ENCODE assay signal across 18 cellular contexts in the genomic region with DNA sequence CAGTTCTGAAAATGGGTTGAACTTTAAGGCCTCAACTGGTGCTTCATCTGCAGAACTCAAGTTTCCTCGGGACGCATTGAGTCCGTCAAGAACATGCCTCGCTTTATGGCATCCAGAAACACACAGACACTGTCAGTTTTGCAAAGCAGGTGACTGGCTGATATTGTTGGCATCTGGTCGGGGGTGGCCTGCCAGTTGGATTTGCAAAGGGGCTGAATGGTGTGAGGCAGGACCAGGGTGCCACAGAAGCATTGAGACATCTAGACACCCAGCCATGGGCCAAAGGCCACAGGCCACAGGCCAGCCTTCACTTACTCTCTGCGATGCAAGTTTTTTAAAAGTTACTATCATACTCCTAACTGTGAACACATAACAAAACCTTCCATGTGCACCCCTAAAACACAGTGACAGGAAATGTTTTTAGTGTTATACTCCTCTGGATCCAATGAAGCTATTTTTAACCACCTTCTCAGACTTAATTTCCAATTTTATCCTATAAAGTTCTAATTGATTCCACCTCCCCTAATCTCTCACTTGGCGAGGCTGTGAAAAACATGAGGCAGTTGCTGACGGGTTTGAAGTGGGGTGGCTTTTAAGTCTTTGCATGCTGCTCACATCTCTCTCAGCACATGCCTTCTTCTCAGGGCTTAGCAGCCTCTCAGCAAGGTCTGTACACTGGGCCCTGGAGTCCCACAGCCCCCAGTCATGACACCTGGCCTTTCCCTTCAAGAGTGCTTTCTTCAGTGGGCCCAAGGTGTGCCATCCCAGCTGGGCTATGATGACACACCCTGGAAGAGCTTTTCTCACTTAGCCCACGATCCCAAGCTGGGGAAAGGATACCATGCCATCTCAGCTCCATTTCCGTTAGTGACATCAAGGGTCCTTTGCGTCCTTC. TPM values are rescaled to one million over a fixed set of nuclear protein-coding genes. Genes with fewer than 3 reads are reported as not detected.
A peak's percentile ranks its signal among the peaks of the same experiment; 100 is the strongest.
DNase-seq lines count a peak whose midpoint lies in the region; ATAC-seq, FAIRE-seq and TF ChIP-seq lines count a peak whose summit lies in the region.
"Had no signal": no experiment of that assay in that cellular context is flagged by ENCODE, and none has a peak within 500 bp of the region (broad histone marks: within the 10 kb centered on the region; RNA-seq: fewer than 3 reads in every experiment).

No MANE protein-coding gene starts in this region.

- no peaks in the 10 kb centered on the region for H3K9me3 Mint-ChIP-seq in stimulated activated effector memory CD8-positive, alpha-beta T cell treated with anti-CD3 and anti-CD28 coated beads, Interleukin-12 subunit alpha, Interleukin-12 subunit beta, amount 100 ng/mL, for 72 hours
- H3K9me3 Mint-ChIP-seq: CD8-positive, alpha-beta memory T cell had no signal

- H3K27ac Mint-ChIP-seq in stimulated activated effector memory CD8-positive, alpha-beta T cell treated with anti-CD3 and anti-CD28 coated beads, Interleukin-12 subunit alpha, Interleukin-12 subunit beta, amount 100 ng/mL, for 72 hours: peak overlapping the region; percentile 84

- no peaks in the 10 kb centered on the region for H3K36me3 ChIP-seq in lower lobe of right lung
- H3K36me3 ChIP-seq: BE2C, Peyer's patch had no signal

- peaks cover 27% of the 10 kb centered on the region for H3K4me1 ChIP-seq in lower lobe of right lung
- H3K4me1 ChIP-seq: BE2C, Peyer's patch had no signal

- no peak for TF ChIP-seq POLR2A in GM12891 (IDR thresholded peaks at IDR 0.05; ENCODE audit: low read depth, low read length)

- no peaks in the 10 kb centered on the region for H3K9me3 ChIP-seq in lower lobe of right lung
- H3K9me3 ChIP-seq: BE2C, Peyer's patch had no signal

- peaks cover 6% of the 10 kb centered on the region for H3K36me3 Mint-ChIP-seq in stimulated activated effector memory CD8-positive, alpha-beta T cell treated with anti-CD3 and anti-CD28 coated beads, Interleukin-12 subunit alpha, Interleukin-12 subunit beta, amount 100 ng/mL, for 72 hours
- H3K36me3 Mint-ChIP-seq: CD8-positive, alpha-beta memory T cell had no signal

- intact Hi-C loops in Right ventricle myocardium inferior (cut with DNase I) (no loop called here), cardiac septum (cut with DNase I) (no loop called here), lower lobe of right lung (cut with DNase I) (no loop called here)

- FAIRE-seq in GM12891 (lab: Jason Lieb, UNC): peak; percentile 5
- FAIRE-seq: H1 had no signal

- peak; percentile 44 for DNase-seq in Right ventricle myocardium inferior (ENCODE audit: missing footprints)
- no peak for DNase-seq in cardiac septum (ENCODE audit: low spot score)
- DNase-seq in GM12891 (ENCODE audit: insufficient read length, low spot score): no peak
- DNase-seq in lower lobe of right lung: peak; percentile 12
- no peak for DNase-seq in stimulated activated effector memory CD8-positive, alpha-beta T cell treated with anti-CD3 and anti-CD28 coated beads, Interleukin-12 subunit alpha, Interleukin-12 subunit beta, amount 100 ng/mL, for 72 hours (ENCODE audit: low spot score in 2 of 2)
- DNase-seq in AG08395 (ENCODE audit: low spot score): no peak
- no peak for DNase-seq in H4 (ENCODE audit: low spot score)
- DNase-seq: 8988T, KBM-7, NCI-H1105 treated with DMSO at 0.1 percent for 48 hours, NCI-H1694, NCI-H2081 treated with DMSO at 0.1 percent for 48 hours, Peyer's patch, SHP77 had no signal

- H3K4me3 Mint-ChIP-seq in stimulated activated effector memory CD8-positive, alpha-beta T cell treated with anti-CD3 and anti-CD28 coated beads, Interleukin-12 subunit alpha, Interleukin-12 subunit beta, amount 100 ng/mL, for 72 hours: no peak overlapping the region
- H3K4me3 Mint-ChIP-seq: CD8-positive, alpha-beta memory T cell had no signal

- no peak overlapping the region for H3K4me3 ChIP-seq in lower lobe of right lung
- H3K4me3 ChIP-seq: Peyer's patch had no signal

- no peak overlapping the region for H3K27ac ChIP-seq in lower lobe of right lung
- H3K27ac ChIP-seq: Peyer's patch had no signal

- H3K27me3 ChIP-seq in lower lobe of right lung (ENCODE audit: low read depth): no peaks in the 10 kb centered on the region
- H3K27me3 ChIP-seq: BE2C, Peyer's patch had no signal

- no peak for ATAC-seq in Right ventricle myocardium inferior
- ATAC-seq in lower lobe of right lung: no peak
- no peak for ATAC-seq in stimulated activated effector memory CD8-positive, alpha-beta T cell treated with anti-CD3 and anti-CD28 coated beads, Interleukin-12 subunit alpha, Interleukin-12 subunit beta, amount 100 ng/mL, for 72 hours
- no peak for ATAC-seq in HG02870 (IDR thresholded peaks at IDR 0.05; ENCODE audit: unreplicated experiment)

- peaks cover 3% of the 10 kb centered on the region for H3K4me1 Mint-ChIP-seq in stimulated activated effector memory CD8-positive, alpha-beta T cell treated with anti-CD3 and anti-CD28 coated beads, Interleukin-12 subunit alpha, Interleukin-12 subunit beta, amount 100 ng/mL, for 72 hours

- TF ChIP-seq CTCF in lower lobe of right lung (IDR thresholded peaks at IDR 0.05): no peak

TF ChIP-seq in GM12891, 5 proteins besides CTCF, POLR2A, EP300 and RAD21:
- TF ChIP-seq PAX5 (IDR thresholded peaks at IDR 0.05; ENCODE audit: insufficient read depth, low read length, severe bottlenecking): no peak

RNA-seq across cellular contexts. Expression of a gene that starts 38.5 kb away (rescaled TPM):
- total RNA-seq in Right ventricle myocardium inferior: 25.0 TPM
- 21.2 TPM for total RNA-seq in cardiac septum
- polyA plus RNA-seq in GM12891 (2012; ENCODE audit: low read depth, missing spikeins): 4.1 TPM
- 28.8 TPM for total RNA-seq in lower lobe of right lung
- 4.3 and 6.2 TPM in 2 replicates for total RNA-seq in H4 (2014; rRNA removed; shearing (Covaris generic))

RNA-seq across cellular contexts. Expression of a gene that starts 59.4 kb away (rescaled TPM):
- total RNA-seq in Right ventricle myocardium inferior (1.7 TPM), cardiac septum (1.5 TPM), lower lobe of right lung (2.7 TPM)
- polyA plus RNA-seq in GM12891 (2012; ENCODE audit: low read depth, missing spikeins): 10.3 TPM
- 5.9 and 8.1 TPM in 2 replicates for total RNA-seq in H4 (2014; rRNA removed; shearing (Covaris generic))

Comparison
In these comparisons a context has a peak if more than half of its experiments do, and no peak if none do; other contexts are left out.
1. DNase-seq: peak in Right ventricle myocardium inferior (single experiment) and lower lobe of right lung (single experiment); none in cardiac septum (single experiment), GM12891 (single experiment), stimulated activated effector memory CD8-positive, alpha-beta T cell treated with anti-CD3 and anti-CD28 coated beads, Interleukin-12 subunit alpha, Interleukin-12 subunit beta, amount 100 ng/mL, for 72 hours (0 of 2), AG08395 (single experiment) and H4 (single experiment).